1 cellular context compared by ENCODE assay signal in the genomic region with DNA sequence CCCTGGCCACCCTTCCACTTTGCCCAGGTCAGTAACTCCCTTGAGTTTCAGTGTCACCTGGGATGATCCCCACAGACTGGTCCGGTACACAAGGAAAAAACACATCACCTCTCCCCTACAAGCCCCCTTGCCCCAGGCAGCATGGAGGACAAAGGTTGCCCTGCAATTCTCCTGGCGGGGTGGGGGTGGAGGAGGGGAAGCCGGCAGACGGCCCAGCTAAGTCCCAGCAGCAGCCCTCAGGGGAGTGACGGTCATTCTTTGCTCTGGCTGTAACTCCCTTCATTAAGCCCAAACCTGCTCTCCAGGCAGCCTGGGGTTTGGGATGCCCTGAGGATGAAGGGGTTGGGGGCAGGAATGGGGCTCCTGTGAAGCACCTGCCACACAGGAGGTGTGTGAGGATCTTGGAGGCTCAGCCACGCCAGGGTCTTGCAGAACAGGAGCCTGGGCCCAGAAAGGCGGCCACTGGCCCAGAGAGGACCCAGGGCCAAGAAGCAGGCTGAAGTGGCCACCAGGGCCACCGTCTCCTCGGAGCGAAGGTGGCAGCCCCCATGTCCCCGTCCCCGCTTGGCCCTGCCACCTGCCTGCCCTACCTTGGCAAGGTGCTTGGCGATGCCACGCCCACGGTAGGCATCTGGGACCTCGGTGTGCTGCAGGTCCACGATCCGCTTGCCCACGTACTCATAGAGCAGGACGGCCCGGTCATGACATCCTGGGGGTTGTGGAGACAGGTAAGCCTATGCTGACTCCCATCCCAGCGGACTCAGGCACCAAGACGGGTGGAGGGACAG.
A peak's percentile ranks its signal among the peaks of the same experiment; 100 is the strongest.
TF ChIP-seq lines count a peak whose summit lies in the region.

No MANE protein-coding gene starts in this region.

TF ChIP-seq in K562, 482 proteins besides CTCF, POLR2A, EP300 and RAD21:
- 0 out of 2 replicates have a peak, but pooled peaks have one; percentile 28 for TF ChIP-seq POLR2G (IDR thresholded peaks at IDR 0.05; ENCODE audit: low read depth, low read length)
- TF ChIP-seq, protein P1, sequence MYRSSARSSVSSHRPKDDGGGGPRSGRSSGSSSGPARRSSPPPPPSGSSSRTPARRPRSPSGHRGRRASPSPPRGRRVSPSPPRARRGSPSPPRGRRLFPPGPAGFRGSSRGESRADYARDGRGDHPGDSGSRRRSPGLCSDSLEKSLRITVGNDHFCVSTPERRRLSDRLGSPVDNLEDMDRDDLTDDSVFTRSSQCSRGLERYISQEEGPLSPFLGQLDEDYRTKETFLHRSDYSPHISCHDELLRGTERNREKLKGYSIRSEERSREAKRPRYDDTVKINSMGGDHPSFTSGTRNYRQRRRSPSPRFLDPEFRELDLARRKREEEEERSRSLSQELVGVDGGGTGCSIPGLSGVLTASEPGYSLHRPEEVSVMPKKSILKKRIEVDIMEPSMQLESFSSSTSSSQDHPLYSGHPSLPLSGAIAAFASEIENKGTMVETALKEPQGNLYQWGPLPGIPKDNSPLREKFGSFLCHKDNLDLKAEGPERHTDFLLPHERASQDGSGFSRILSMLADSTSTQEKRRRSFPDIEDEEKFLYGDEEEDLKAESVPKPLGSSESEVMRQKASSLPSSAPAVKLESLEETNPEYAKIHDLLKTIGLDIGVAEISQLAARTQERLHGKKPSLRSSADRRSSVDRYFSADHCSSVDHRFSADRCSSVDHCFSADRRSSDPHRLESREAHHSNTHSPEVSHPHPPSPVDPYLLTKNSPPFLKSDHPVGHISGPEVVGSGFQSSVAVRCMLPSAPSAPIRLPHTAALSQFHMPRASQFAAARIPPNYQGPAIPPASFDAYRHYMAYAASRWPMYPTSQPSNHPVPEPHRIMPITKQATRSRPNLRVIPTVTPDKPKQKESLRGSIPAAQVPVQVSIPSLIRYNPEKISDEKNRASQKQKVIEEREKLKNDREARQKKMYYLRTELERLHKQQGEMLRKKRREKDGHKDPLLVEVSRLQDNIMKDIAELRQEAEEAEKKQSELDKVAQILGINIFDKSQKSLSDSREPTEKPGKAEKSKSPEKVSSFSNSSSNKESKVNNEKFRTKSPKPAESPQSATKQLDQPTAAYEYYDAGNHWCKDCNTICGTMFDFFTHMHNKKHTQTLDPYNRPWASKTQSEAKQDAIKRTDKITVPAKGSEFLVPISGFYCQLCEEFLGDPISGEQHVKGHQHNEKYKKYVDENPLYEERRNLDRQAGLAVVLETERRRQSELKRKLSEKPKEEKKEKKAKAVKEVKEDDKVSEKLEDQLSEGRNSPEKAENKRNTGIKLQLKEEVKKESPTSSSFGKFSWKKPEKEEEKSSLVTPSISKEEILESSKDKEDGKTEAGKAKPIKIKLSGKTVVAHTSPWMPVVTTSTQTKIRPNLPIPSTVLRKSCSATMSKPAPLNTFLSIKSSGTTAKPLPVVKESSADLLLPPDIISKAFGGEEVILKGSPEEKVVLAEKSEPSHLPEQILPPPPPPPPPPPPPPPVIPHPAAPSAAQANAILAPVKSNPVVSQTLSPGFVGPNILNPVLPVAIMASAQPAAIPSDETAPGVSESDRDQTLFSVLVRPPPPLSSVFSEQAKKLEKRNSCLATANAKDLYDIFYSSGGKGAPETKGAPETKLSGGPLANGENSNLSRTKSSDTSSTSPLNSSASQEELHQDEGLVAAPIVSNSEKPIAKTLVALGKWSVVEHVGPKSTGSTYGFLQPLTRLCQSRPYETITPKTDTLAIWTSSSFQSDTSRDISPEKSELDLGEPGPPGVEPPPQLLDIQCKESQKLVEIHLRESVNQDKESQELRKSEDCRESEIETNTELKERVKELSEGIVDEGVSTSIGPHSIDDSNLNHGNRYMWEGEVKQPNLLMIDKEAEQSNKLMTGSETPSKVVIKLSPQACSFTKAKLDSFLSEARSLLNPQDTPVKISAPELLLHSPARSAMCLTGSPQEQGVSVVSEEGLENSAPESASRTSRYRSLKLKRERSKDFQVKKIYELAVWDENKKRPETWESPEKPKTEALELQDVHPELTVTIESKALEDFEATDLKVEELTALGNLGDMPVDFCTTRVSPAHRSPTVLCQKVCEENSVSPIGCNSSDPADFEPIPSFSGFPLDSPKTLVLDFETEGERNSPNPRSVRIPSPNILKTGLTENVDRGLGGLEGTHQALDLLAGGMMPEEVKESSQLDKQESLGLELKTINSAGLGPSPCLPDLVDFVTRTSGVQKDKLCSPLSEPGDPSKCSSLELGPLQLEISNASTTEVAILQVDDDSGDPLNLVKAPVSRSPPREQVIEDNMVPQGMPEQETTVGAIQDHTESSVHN (IDR thresholded peaks at IDR 0.05; ENCODE audit: borderline replicate concordance in 1 of 2, low read depth in 1 of 2), result no peak
- TF ChIP-seq, protein P2, sequence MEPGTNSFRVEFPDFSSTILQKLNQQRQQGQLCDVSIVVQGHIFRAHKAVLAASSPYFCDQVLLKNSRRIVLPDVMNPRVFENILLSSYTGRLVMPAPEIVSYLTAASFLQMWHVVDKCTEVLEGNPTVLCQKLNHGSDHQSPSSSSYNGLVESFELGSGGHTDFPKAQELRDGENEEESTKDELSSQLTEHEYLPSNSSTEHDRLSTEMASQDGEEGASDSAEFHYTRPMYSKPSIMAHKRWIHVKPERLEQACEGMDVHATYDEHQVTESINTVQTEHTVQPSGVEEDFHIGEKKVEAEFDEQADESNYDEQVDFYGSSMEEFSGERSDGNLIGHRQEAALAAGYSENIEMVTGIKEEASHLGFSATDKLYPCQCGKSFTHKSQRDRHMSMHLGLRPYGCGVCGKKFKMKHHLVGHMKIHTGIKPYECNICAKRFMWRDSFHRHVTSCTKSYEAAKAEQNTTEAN (CRISPR knock-in tag; IDR thresholded peaks at IDR 0.05), result no peak
TF ChIP-seq in K562: peak in this region for 1.
